1 cellular context compared by ENCODE assay signal in the genomic region with DNA sequence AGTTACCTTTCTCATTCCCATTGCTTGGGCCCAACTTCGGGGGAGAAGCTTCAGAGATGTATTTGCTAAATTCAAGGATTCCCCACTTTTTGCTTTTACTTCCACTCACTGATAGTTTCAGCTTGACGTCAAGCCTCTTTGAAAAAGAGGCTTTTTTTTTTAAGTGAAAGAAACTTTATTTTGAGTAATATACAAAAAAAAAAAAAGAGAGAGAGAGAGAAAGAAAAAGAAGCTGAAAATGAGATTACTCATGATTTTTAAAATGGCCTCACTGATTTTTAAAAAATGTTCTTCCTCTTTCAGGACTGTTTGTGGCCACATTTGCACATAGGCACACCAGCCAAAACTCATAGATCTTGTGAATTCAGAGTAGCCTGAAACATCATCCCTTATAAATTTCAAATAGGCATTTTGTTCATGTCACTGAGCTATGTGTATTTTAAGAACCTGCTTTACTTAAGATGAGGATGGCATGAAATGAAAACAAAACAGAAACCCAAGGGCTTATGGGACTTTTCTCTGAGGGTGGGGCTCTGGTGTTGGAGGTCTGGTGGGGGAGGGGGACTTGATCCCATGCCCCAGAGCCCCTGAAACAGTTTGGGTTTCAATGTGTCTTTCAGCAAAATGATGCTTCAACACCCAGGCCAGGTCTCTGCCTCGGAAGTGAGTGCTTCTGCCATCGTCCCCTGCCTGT.
TF ChIP-seq lines count a peak whose summit lies in the region.

No MANE protein-coding gene starts in this region.

TF ChIP-seq in GM12878, 131 proteins besides CTCF, POLR2A, EP300 and RAD21:
- TF ChIP-seq, protein P1, sequence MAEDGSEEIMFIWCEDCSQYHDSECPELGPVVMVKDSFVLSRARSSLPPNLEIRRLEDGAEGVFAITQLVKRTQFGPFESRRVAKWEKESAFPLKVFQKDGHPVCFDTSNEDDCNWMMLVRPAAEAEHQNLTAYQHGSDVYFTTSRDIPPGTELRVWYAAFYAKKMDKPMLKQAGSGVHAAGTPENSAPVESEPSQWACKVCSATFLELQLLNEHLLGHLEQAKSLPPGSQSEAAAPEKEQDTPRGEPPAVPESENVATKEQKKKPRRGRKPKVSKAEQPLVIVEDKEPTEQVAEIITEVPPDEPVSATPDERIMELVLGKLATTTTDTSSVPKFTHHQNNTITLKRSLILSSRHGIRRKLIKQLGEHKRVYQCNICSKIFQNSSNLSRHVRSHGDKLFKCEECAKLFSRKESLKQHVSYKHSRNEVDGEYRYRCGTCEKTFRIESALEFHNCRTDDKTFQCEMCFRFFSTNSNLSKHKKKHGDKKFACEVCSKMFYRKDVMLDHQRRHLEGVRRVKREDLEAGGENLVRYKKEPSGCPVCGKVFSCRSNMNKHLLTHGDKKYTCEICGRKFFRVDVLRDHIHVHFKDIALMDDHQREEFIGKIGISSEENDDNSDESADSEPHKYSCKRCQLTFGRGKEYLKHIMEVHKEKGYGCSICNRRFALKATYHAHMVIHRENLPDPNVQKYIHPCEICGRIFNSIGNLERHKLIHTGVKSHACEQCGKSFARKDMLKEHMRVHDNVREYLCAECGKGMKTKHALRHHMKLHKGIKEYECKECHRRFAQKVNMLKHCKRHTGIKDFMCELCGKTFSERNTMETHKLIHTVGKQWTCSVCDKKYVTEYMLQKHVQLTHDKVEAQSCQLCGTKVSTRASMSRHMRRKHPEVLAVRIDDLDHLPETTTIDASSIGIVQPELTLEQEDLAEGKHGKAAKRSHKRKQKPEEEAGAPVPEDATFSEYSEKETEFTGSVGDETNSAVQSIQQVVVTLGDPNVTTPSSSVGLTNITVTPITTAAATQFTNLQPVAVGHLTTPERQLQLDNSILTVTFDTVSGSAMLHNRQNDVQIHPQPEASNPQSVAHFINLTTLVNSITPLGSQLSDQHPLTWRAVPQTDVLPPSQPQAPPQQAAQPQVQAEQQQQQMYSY (CRISPR knock-in tag; IDR thresholded peaks at IDR 0.05) = no peak
- TF ChIP-seq, protein P2, sequence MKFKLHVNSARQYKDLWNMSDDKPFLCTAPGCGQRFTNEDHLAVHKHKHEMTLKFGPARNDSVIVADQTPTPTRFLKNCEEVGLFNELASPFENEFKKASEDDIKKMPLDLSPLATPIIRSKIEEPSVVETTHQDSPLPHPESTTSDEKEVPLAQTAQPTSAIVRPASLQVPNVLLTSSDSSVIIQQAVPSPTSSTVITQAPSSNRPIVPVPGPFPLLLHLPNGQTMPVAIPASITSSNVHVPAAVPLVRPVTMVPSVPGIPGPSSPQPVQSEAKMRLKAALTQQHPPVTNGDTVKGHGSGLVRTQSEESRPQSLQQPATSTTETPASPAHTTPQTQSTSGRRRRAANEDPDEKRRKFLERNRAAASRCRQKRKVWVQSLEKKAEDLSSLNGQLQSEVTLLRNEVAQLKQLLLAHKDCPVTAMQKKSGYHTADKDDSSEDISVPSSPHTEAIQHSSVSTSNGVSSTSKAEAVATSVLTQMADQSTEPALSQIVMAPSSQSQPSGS (IDR thresholded peaks at IDR 0.05; ENCODE audit: low read length) = peak; percentile 88
- TF ChIP-seq GATAD2B (conservative IDR thresholded peaks at IDR 0.05; ENCODE audit: low read depth) (no peak), RUNX3 (IDR thresholded peaks at IDR 0.05; ENCODE audit: low read length) (peak; percentile 24; the same call in 1 of the 2 replicates), PML (IDR thresholded peaks at IDR 0.05; ENCODE audit: low read length) (no peak), CBX3 (IDR thresholded peaks at IDR 0.05; ENCODE audit: borderline replicate concordance, low read depth) (no peak), FOXM1 (IDR thresholded peaks at IDR 0.05; ENCODE audit: low read depth, low read length) (0 out of 2 replicates have a peak, but pooled peaks have one; percentile 29), ZBED1 (IDR thresholded peaks at IDR 0.05; ENCODE audit: borderline replicate concordance) (0 out of 2 replicates have a peak, but pooled peaks have one; percentile 33), HDAC6 (IDR thresholded peaks at IDR 0.05; ENCODE audit: unreplicated experiment) (no peak), BRCA1 (IDR thresholded peaks at IDR 0.05; ENCODE audit: low read depth, low read length) (no peak), BMI1 (IDR thresholded peaks at IDR 0.05; ENCODE audit: borderline replicate concordance) (no peak), POLR2AphosphoS5 (IDR thresholded peaks at IDR 0.05; ENCODE audit: low read length) (0 out of 2 replicates have a peak, but pooled peaks have one; percentile 25), SIX5 (IDR thresholded peaks at IDR 0.05; ENCODE audit: low read depth, low read length, severe bottlenecking) (no peak), ATF7 (IDR thresholded peaks at IDR 0.05; ENCODE audit: low read depth) (peak; percentile 67), CBFB (IDR thresholded peaks at IDR 0.05; ENCODE audit: low read depth) (no peak), NFXL1 (IDR thresholded peaks at IDR 0.05; ENCODE audit: borderline replicate concordance) (no peak), TCF12 (IDR thresholded peaks at IDR 0.05; ENCODE audit: low read depth, low read length) (no peak), IKZF1 (conservative IDR thresholded peaks at IDR 0.05) (no peak), GABPA (IDR thresholded peaks at IDR 0.05; ENCODE audit: low read depth) (0 out of 2 replicates have a peak, but pooled peaks have one; percentile 23), SIN3A (IDR thresholded peaks at IDR 0.05; ENCODE audit: low read depth, low read length) (no peak), IKZF2 (IDR thresholded peaks at IDR 0.05) (0 out of 4 replicates have a peak, but pooled peaks of 1 of the 2 experiments have one; percentile 8), JUNB (IDR thresholded peaks at IDR 0.05) (peak; percentile 67), NFIC (IDR thresholded peaks at IDR 0.05; ENCODE audit: low read depth, low read length) (peak; percentile 85), ZNF274 (IDR thresholded peaks at IDR 0.05; ENCODE audit: insufficient read depth, insufficient read length) (no peak), CBX5 (IDR thresholded peaks at IDR 0.05; ENCODE audit: low read depth) (peak; percentile 39; the same call in 1 of the 2 replicates), MEF2A (IDR thresholded peaks at IDR 0.05; ENCODE audit: insufficient read depth, low read depth, low read length) (peak; percentile 51; the same call in 1 of the 2 replicates), ZNF384 (IDR thresholded peaks at IDR 0.05; ENCODE audit: borderline replicate concordance, low read depth, low read length) (peak; percentile 97), YY1 (IDR thresholded peaks at IDR 0.05; ENCODE audit: low read depth, low read length) (0 out of 2 replicates have a peak, but pooled peaks have one; percentile 48), CREB1 (IDR thresholded peaks at IDR 0.05; ENCODE audit: low read depth) (peak; percentile 13; the same call in 1 of the 2 replicates)
- TF ChIP-seq, protein P3, sequence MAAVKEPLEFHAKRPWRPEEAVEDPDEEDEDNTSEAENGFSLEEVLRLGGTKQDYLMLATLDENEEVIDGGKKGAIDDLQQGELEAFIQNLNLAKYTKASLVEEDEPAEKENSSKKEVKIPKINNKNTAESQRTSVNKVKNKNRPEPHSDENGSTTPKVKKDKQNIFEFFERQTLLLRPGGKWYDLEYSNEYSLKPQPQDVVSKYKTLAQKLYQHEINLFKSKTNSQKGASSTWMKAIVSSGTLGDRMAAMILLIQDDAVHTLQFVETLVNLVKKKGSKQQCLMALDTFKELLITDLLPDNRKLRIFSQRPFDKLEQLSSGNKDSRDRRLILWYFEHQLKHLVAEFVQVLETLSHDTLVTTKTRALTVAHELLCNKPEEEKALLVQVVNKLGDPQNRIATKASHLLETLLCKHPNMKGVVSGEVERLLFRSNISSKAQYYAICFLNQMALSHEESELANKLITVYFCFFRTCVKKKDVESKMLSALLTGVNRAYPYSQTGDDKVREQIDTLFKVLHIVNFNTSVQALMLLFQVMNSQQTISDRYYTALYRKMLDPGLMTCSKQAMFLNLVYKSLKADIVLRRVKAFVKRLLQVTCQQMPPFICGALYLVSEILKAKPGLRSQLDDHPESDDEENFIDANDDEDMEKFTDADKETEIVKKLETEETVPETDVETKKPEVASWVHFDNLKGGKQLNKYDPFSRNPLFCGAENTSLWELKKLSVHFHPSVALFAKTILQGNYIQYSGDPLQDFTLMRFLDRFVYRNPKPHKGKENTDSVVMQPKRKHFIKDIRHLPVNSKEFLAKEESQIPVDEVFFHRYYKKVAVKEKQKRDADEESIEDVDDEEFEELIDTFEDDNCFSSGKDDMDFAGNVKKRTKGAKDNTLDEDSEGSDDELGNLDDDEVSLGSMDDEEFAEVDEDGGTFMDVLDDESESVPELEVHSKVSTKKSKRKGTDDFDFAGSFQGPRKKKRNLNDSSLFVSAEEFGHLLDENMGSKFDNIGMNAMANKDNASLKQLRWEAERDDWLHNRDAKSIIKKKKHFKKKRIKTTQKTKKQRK (IDR thresholded peaks at IDR 0.05; ENCODE audit: low read depth, low read length) = no peak
- TF ChIP-seq, protein P4, sequence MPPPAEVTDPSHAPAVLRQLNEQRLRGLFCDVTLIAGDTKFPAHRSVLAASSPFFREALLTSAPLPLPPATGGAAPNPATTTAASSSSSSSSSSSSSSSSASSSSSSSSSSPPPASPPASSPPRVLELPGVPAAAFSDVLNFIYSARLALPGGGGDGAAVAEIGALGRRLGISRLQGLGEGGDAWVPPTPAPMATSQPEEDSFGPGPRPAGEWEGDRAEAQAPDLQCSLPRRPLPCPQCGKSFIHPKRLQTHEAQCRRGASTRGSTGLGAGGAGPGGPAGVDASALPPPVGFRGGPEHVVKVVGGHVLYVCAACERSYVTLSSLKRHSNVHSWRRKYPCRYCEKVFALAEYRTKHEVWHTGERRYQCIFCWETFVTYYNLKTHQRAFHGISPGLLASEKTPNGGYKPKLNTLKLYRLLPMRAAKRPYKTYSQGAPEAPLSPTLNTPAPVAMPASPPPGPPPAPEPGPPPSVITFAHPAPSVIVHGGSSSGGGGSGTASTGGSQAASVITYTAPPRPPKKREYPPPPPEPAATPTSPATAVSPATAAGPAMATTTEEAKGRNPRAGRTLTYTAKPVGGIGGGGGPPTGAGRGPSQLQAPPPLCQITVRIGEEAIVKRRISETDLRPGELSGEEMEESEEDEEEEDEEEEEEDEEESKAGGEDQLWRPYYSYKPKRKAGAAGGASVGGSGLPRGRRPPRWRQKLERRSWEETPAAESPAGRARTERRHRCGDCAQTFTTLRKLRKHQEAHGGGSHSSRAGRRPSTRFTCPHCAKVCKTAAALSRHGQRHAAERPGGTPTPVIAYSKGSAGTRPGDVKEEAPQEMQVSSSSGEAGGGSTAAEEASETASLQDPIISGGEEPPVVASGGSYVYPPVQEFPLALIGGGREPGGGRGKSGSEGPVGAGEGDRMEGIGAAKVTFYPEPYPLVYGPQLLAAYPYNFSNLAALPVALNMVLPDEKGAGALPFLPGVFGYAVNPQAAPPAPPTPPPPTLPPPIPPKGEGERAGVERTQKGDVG (CRISPR knock-in tag; IDR thresholded peaks at IDR 0.05) = no peak
- TF ChIP-seq, protein P5, sequence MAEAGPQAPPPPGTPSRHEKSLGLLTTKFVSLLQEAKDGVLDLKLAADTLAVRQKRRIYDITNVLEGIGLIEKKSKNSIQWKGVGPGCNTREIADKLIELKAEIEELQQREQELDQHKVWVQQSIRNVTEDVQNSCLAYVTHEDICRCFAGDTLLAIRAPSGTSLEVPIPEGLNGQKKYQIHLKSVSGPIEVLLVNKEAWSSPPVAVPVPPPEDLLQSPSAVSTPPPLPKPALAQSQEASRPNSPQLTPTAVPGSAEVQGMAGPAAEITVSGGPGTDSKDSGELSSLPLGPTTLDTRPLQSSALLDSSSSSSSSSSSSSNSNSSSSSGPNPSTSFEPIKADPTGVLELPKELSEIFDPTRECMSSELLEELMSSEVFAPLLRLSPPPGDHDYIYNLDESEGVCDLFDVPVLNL (IDR thresholded peaks at IDR 0.05; ENCODE audit: low read depth, low read length) = no peak
- TF ChIP-seq, protein P6, sequence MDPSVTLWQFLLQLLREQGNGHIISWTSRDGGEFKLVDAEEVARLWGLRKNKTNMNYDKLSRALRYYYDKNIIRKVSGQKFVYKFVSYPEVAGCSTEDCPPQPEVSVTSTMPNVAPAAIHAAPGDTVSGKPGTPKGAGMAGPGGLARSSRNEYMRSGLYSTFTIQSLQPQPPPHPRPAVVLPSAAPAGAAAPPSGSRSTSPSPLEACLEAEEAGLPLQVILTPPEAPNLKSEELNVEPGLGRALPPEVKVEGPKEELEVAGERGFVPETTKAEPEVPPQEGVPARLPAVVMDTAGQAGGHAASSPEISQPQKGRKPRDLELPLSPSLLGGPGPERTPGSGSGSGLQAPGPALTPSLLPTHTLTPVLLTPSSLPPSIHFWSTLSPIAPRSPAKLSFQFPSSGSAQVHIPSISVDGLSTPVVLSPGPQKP (IDR thresholded peaks at IDR 0.05; ENCODE audit: low read depth, low read length) = no peak
- TF ChIP-seq, protein P7, sequence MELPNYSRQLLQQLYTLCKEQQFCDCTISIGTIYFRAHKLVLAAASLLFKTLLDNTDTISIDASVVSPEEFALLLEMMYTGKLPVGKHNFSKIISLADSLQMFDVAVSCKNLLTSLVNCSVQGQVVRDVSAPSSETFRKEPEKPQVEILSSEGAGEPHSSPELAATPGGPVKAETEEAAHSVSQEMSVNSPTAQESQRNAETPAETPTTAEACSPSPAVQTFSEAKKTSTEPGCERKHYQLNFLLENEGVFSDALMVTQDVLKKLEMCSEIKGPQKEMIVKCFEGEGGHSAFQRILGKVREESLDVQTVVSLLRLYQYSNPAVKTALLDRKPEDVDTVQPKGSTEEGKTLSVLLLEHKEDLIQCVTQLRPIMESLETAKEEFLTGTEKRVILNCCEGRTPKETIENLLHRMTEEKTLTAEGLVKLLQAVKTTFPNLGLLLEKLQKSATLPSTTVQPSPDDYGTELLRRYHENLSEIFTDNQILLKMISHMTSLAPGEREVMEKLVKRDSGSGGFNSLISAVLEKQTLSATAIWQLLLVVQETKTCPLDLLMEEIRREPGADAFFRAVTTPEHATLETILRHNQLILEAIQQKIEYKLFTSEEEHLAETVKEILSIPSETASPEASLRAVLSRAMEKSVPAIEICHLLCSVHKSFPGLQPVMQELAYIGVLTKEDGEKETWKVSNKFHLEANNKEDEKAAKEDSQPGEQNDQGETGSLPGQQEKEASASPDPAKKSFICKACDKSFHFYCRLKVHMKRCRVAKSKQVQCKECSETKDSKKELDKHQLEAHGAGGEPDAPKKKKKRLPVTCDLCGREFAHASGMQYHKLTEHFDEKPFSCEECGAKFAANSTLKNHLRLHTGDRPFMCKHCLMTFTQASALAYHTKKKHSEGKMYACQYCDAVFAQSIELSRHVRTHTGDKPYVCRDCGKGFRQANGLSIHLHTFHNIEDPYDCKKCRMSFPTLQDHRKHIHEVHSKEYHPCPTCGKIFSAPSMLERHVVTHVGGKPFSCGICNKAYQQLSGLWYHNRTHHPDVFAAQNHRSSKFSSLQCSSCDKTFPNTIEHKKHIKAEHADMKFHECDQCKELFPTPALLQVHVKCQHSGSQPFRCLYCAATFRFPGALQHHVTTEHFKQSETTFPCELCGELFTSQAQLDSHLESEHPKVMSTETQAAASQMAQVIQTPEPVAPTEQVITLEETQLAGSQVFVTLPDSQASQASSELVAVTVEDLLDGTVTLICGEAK (IDR thresholded peaks at IDR 0.05; ENCODE audit: borderline replicate concordance) = peak; percentile 90
- TF ChIP-seq, protein P8, sequence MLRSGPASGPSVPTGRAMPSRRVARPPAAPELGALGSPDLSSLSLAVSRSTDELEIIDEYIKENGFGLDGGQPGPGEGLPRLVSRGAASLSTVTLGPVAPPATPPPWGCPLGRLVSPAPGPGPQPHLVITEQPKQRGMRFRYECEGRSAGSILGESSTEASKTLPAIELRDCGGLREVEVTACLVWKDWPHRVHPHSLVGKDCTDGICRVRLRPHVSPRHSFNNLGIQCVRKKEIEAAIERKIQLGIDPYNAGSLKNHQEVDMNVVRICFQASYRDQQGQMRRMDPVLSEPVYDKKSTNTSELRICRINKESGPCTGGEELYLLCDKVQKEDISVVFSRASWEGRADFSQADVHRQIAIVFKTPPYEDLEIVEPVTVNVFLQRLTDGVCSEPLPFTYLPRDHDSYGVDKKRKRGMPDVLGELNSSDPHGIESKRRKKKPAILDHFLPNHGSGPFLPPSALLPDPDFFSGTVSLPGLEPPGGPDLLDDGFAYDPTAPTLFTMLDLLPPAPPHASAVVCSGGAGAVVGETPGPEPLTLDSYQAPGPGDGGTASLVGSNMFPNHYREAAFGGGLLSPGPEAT (IDR thresholded peaks at IDR 0.05; ENCODE audit: low read depth) = 0 out of 2 replicates have a peak, but pooled peaks have one; percentile 50
